In the genomic region with DNA sequence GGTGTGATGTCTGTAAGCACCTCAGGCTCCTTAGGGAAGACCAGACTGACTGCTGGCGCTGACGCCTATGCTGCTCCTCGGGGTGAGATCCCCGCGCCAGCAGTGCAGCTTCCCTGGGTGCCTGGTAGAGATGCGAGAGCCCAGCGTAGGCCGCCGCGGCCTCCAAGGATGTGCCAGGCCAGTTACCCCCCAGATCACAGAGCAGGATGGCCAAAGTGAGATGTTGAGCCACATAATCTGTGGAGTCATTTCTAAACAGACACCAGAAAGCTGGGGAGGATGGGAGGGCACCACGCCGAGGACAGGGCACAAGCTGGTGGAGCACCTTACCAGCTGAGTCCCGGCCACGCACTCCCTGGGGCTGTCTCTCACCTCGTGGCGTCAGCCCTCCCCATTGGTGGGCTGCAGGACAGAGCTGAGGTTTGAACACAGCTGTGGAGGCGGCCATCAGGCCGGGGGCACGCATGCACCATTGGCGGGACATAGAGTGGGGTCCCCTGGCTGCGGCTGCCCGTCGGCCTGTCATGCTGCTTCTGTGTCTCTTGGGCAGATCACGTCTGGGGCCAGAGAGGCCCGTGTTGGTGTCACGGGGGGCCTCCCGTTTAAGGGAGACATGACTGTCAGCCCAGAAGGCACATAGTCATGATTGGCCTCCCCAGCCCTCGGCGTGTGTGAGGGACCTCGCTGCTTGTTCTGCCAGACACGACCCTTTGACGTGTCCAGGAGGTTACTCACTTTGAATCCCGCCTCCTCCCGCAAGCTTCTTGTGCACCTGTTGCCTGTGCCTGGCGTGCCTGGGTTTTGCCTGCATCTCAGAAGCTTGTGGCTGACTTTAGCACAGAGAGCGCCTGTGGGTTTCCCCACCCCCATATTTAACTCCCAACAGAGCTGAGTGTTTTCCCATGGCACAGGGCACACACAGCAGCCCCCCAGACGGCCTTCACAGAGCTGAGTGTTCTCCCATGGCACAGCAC, we compare ENCODE assay signal across 25 cellular contexts. TPM values are rescaled to one million over a fixed set of nuclear protein-coding genes. Genes with fewer than 3 reads are reported as not detected.
A peak's percentile ranks its signal among the peaks of the same experiment; 100 is the strongest.
DNase-seq lines count a peak whose midpoint lies in the region; ATAC-seq, FAIRE-seq and TF ChIP-seq lines count a peak whose summit lies in the region.
"Had no signal": no experiment of that assay in that cellular context is flagged by ENCODE, and none has a peak within 500 bp of the region (broad histone marks: within the 10 kb centered on the region; RNA-seq: fewer than 3 reads in every experiment).

No MANE protein-coding gene starts in this region.

- ATAC-seq in Right ventricle myocardium inferior (no peak), K562 (no peak)

- H3K79me2 ChIP-seq in K562 (ENCODE audit: control insufficient read depth, insufficient read depth, low read length), result peaks cover 17% of the 10 kb centered on the region

- H3K27ac ChIP-seq in left ventricle myocardium inferior (replicated peaks), result no peak overlapping the region
- no peak overlapping the region for H3K27ac ChIP-seq in K562 (ENCODE audit: extremely low read depth, low read depth, low read length)
- no peak overlapping the region for H3K27ac ChIP-seq in WERI-Rb-1
- no peak overlapping the region for H3K27ac ChIP-seq in endodermal cell (ENCODE audit: low read depth, low read length)
- H3K27ac ChIP-seq: BLaER1, GM23248, KMS-11, PC-9, SJSA1 had no signal

- DNase-seq in Right ventricle myocardium inferior (ENCODE audit: missing footprints) (peak; percentile 54), left ventricle myocardium inferior (no peak), K562 (ENCODE audit: extremely low read depth in 1 of 4, low spot score in 3 of 4) (no peak), nephron progenitor cell (no peak), WERI-Rb-1 (no peak), endodermal cell (no peak)
- DNase-seq in activated CD4-positive, alpha-beta T cell treated with anti-CD3 and anti-CD28 coated beads, Interleukin-2, amount 10 ng/mL, durations not matched to agents 24 days and 14 days, result no peak
- DNase-seq: CD4-positive, alpha-beta T cell; COR-L47; DMS53; GM23248; IMR-90; MM.1S; NCI-H2029; NCI-H446; NCI-H524 treated with DMSO at 0.1 percent for 48 hours; NCI-H82; NK-92 treated with Interleukin-12 subunit alpha and Interleukin-12 subunit beta, amount 100 ng/mL, for 24 hours; PC-9; Right ventricle myocardium superior had no signal

- WGBS in K562 (ENCODE audit: insufficient coverage, low coverage, missing lambda C conversion rate), result 95% methylated on average over 28 of the region's 37 CpGs
- WGBS in endodermal cell (ENCODE audit: insufficient coverage in 1 of 2, insufficient read length in 1 of 2), 2 experiments, result 94 to 95% methylated on average over 33 to 37 of the region's 37 CpGs

- H3K4me1 ChIP-seq in left ventricle myocardium inferior, result peaks cover 15% of the 10 kb centered on the region
- peaks cover 4 to 17% of the 10 kb centered on the region in 2 experiments; a peak in 2 of 5 replicates for H3K4me1 ChIP-seq in K562 (replicated peaks in 1 of 2; ENCODE audit: control insufficient read depth in 2 of 2, insufficient read depth in 2 of 2, low read length in 2 of 2)
- no peaks in the 10 kb centered on the region for H3K4me1 ChIP-seq in endodermal cell (ENCODE audit: control insufficient read depth, insufficient read depth, low read length)

- no peak overlapping the region for H3K4me3 ChIP-seq in left ventricle myocardium inferior
- no peak overlapping the region for H3K4me3 ChIP-seq in K562
- no peak overlapping the region for H3K4me3 ChIP-seq in WERI-Rb-1 (ENCODE audit: low read depth, low read length)
- no peak overlapping the region for H3K4me3 ChIP-seq in endodermal cell (ENCODE audit: low read length)
- H3K4me3 ChIP-seq: BLaER1, GM23248, HAP-1, PC-9, SJSA1 had no signal

- peaks cover 76% of the 10 kb centered on the region for H3K36me3 ChIP-seq in left ventricle myocardium inferior
- peaks cover 55% of the 10 kb centered on the region; the same call in 2 of the 3 replicates for H3K36me3 ChIP-seq in K562 (ENCODE audit: control insufficient read depth, insufficient read depth, low read length)
- H3K36me3 ChIP-seq in WERI-Rb-1, result peaks cover 41% of the 10 kb centered on the region
- peaks cover 17% of the 10 kb centered on the region for H3K36me3 ChIP-seq in endodermal cell (ENCODE audit: control insufficient read depth, insufficient read depth, low read length)

- no peak for FAIRE-seq in K562 (lab: Jason Lieb, UNC)
- FAIRE-seq: G401.6 had no signal

- H3K27me3 Mint-ChIP-seq in nephron progenitor cell (ENCODE audit: low read depth, poor library complexity), result no peaks in the 10 kb centered on the region
- H3K27me3 Mint-ChIP-seq in activated CD4-positive, alpha-beta T cell treated with anti-CD3 and anti-CD28 coated beads, Interleukin-2, amount 10 ng/mL, durations not matched to agents 24 days and 14 days, result no peaks in the 10 kb centered on the region
- H3K27me3 Mint-ChIP-seq in endodermal cell (ENCODE audit: insufficient read depth), result no peaks in the 10 kb centered on the region
- H3K27me3 Mint-ChIP-seq: CD4-positive, alpha-beta T cell had no signal

- H3K9me1 ChIP-seq in K562 (ENCODE audit: control insufficient read depth, insufficient read depth, low read length), result no peaks in the 10 kb centered on the region

- no peak overlapping the region for H2AFZ ChIP-seq in K562 (ENCODE audit: low read depth, low read length)
- H2AFZ ChIP-seq: GM23248, PC-9 had no signal

- H3K36me3 Mint-ChIP-seq in nephron progenitor cell (ENCODE audit: low read depth) (peaks cover 21% of the 10 kb centered on the region), endodermal cell (ENCODE audit: low read depth) (peaks cover 33% of the 10 kb centered on the region)
- peaks cover 26% of the 10 kb centered on the region for H3K36me3 Mint-ChIP-seq in activated CD4-positive, alpha-beta T cell treated with anti-CD3 and anti-CD28 coated beads, Interleukin-2, amount 10 ng/mL, durations not matched to agents 24 days and 14 days (ENCODE audit: low read depth)

- TF ChIP-seq CTCF in left ventricle myocardium inferior (IDR thresholded peaks at IDR 0.05; ENCODE audit: borderline replicate concordance) (no peak), K562 (IDR thresholded peaks at IDR 0.05 in 2 of 3, conservative IDR thresholded peaks at IDR 0.05 in 1 of 3; ENCODE audit: insufficient read depth in 2 of 3, low read depth in 1 of 3, low read length in 3 of 3) (no peak), nephron progenitor cell (IDR thresholded peaks at IDR 0.05) (no peak), WERI-Rb-1 (IDR thresholded peaks at IDR 0.05; ENCODE audit: low read depth, low read length) (no peak), endodermal cell (conservative IDR thresholded peaks at IDR 0.05) (no peak)

- H3K27me3 ChIP-seq in left ventricle myocardium inferior (ENCODE audit: low read depth) (no peaks in the 10 kb centered on the region), K562 (ENCODE audit: control insufficient read depth in 2 of 2, insufficient read depth in 2 of 2, low read length in 2 of 2) (no peaks in the 10 kb centered on the region), WERI-Rb-1 (ENCODE audit: insufficient read depth, low read depth, severe bottlenecking) (no peaks in the 10 kb centered on the region), endodermal cell (ENCODE audit: control insufficient read depth, insufficient read depth, low read length, poor library complexity, severe bottlenecking) (no peaks in the 10 kb centered on the region)
- H3K27me3 ChIP-seq: BLaER1, SJSA1 had no signal

- no peaks in the 10 kb centered on the region for H3K9me3 ChIP-seq in left ventricle myocardium inferior (replicated peaks)
- H3K9me3 ChIP-seq in K562 (replicated peaks; ENCODE audit: control insufficient read depth, insufficient read depth, low read depth, low read length), result no peaks in the 10 kb centered on the region
- H3K9me3 ChIP-seq in WERI-Rb-1 (ENCODE audit: severe bottlenecking), result no peaks in the 10 kb centered on the region
- no peaks in the 10 kb centered on the region for H3K9me3 ChIP-seq in endodermal cell (ENCODE audit: control insufficient read depth, low read length)
- H3K9me3 ChIP-seq: HAP-1, SJSA1 had no signal

- in situ Hi-C loops in K562 (cut with MboI), result no loop called here

- no peak for TF ChIP-seq RAD21 in K562 (CRISPR knock-in tag; conservative IDR thresholded peaks at IDR 0.05 in 1 of 2, IDR thresholded peaks at IDR 0.05 in 1 of 2)

- TF ChIP-seq POLR2A in K562 (conservative IDR thresholded peaks at IDR 0.05), result no peak

- H3K27ac Mint-ChIP-seq in nephron progenitor cell (peak overlapping the region; percentile 38), endodermal cell (no peak overlapping the region)
- no peak overlapping the region for H3K27ac Mint-ChIP-seq in activated CD4-positive, alpha-beta T cell treated with anti-CD3 and anti-CD28 coated beads, Interleukin-2, amount 10 ng/mL, durations not matched to agents 24 days and 14 days
- H3K27ac Mint-ChIP-seq: CD4-positive, alpha-beta T cell had no signal

- H3K4me3 Mint-ChIP-seq in nephron progenitor cell (no peak overlapping the region), endodermal cell (no peak overlapping the region)
- no peak overlapping the region for H3K4me3 Mint-ChIP-seq in activated CD4-positive, alpha-beta T cell treated with anti-CD3 and anti-CD28 coated beads, Interleukin-2, amount 10 ng/mL, durations not matched to agents 24 days and 14 days
- H3K4me3 Mint-ChIP-seq: CD4-positive, alpha-beta T cell had no signal

- no peak for TF ChIP-seq EP300 in K562 (IDR thresholded peaks at IDR 0.05; ENCODE audit: low read length)

- CTCF ChIA-PET in K562 (lab: Yijun Ruan, JAX; ENCODE audit: low intra/inter-chr PET ratio), result no interaction called here

- peak overlapping the region in 1 of 2 experiments; percentile 68; a peak in 2 of 4 replicates for H3K9ac ChIP-seq in K562 (ENCODE audit: insufficient read depth in 1 of 2, low read depth in 2 of 2, low read length in 2 of 2)
- no peak overlapping the region for H3K9ac ChIP-seq in endodermal cell (ENCODE audit: extremely low read depth, low read length, poor library complexity, severe bottlenecking)
- H3K9ac ChIP-seq: BLaER1, GM23248, KMS-11 had no signal

- no peaks in the 10 kb centered on the region; the same call in 1 of the 2 replicates for H4K20me1 ChIP-seq in K562 (replicated peaks; ENCODE audit: control insufficient read depth, insufficient read depth, low read length)

- POLR2A ChIA-PET in K562 (lab: Yijun Ruan, JAX), result interaction anchor here (0.6 kb wide), 1 partner anchor 74 kb away, joined by 3 read pairs; no protein-coding TSS in a partner anchor

- H3K9me3 Mint-ChIP-seq in nephron progenitor cell (no peaks in the 10 kb centered on the region), endodermal cell (no peaks in the 10 kb centered on the region)
- no peaks in the 10 kb centered on the region for H3K9me3 Mint-ChIP-seq in activated CD4-positive, alpha-beta T cell treated with anti-CD3 and anti-CD28 coated beads, Interleukin-2, amount 10 ng/mL, durations not matched to agents 24 days and 14 days
- H3K9me3 Mint-ChIP-seq: CD4-positive, alpha-beta T cell had no signal

- H3K4me1 Mint-ChIP-seq in nephron progenitor cell, result no peaks in the 10 kb centered on the region
- H3K4me1 Mint-ChIP-seq in activated CD4-positive, alpha-beta T cell treated with anti-CD3 and anti-CD28 coated beads, Interleukin-2, amount 10 ng/mL, durations not matched to agents 24 days and 14 days, result peaks cover 8% of the 10 kb centered on the region
- H3K4me1 Mint-ChIP-seq in endodermal cell, result no peaks in the 10 kb centered on the region

- no TSS peak for BruUV-seq in K562 (replicated peaks; lab: Mats Ljungman, UMichigan)

- H3K4me2 ChIP-seq in K562 (ENCODE audit: insufficient read depth, low read length), result no peak overlapping the region
- H3K4me2 ChIP-seq: BLaER1, KMS-11, PC-9 had no signal

- intact Hi-C loops in Right ventricle myocardium inferior (cut with DNase I), result no loop called here
- intact Hi-C loops in left ventricle myocardium inferior (cut with micrococcal nuclease), result no loop called here
- intact Hi-C loops in K562 (cut with micrococcal nuclease), result no loop called here
- intact Hi-C loops in activated CD4-positive, alpha-beta T cell treated with anti-CD3 and anti-CD28 coated beads, Interleukin-2, amount 10 ng/mL, durations not matched to agents 24 days and 14 days (cut with micrococcal nuclease), result no loop called here

RNA-seq across cellular contexts. Expression of a gene that starts 21.9 kb away (rescaled TPM):
- total RNA-seq in Right ventricle myocardium inferior, result 66.4 TPM
- total RNA-seq in left ventricle myocardium inferior, result 56.0 TPM
- total RNA-seq in K562 (2011; cell fraction: chromatin; rRNA removed; ENCODE audit: low replicate concordance), result 161 and 386 TPM in 2 replicates
- 222 and 236 TPM in 2 replicates for total RNA-seq in K562 (2011; cell fraction: nucleolus; rRNA removed)
- total RNA-seq in K562 (2011; cell fraction: nucleoplasm; rRNA removed), result 131 and 140 TPM in 2 replicates
- total RNA-seq in K562 (2014; rRNA removed), result 28.9 and 37.1 TPM in 2 replicates
- total RNA-seq in K562 (2014; rRNA removed; fragmentation: Illumina TruSeq; extraction: Trizol), result 4.6 and 7.1 TPM in 2 replicates
- total RNA-seq in K562 (2015; rRNA removed; fragmentation: Illumina TruSeq; extraction: Trizol), result 18.6 and 19.6 TPM in 2 replicates
- 43.7 and 54.8 TPM in 2 replicates for total RNA-seq in K562 (2021)
- 16.7 and 24.4 TPM in 2 replicates for polyA plus RNA-seq in K562 (2011; rRNA removed)
- polyA plus RNA-seq in K562 (2011; cell fraction: cytosol; rRNA removed), result 10.9 and 17.7 TPM in 2 replicates
- 204 and 313 TPM in 2 replicates for polyA plus RNA-seq in K562 (2011; cell fraction: nucleus; rRNA removed)
- 41.6 and 50.3 TPM in 2 replicates for polyA plus RNA-seq in K562 (2012)
- 16.7 and 26.0 TPM in 2 replicates for polyA plus RNA-seq in K562 (2014; fragmentation: Illumina TruSeq; extraction: Trizol)
- polyA plus RNA-seq in K562 (2014; fragmentation: Nextera tagmentation; extraction: Ambion mirVana), result under 1 TPM; 0.17 to 0.21 TPM
- 58.7 and 70.8 TPM in 2 replicates for polyA plus RNA-seq in K562 (2014; rRNA removed)
- polyA minus RNA-seq in K562 (2011; rRNA and poly(A)+ RNA removed), result 11.8 and 17.2 TPM in 2 replicates
- polyA minus RNA-seq in K562 (2011; cell fraction: cytosol; rRNA and poly(A)+ RNA removed), result 7.3 and 8.9 TPM in 2 replicates
- 78.5 and 87.3 TPM in 2 replicates for polyA minus RNA-seq in K562 (2011; cell fraction: nucleus; rRNA and poly(A)+ RNA removed)
- total RNA-seq in activated CD4-positive, alpha-beta T cell treated with anti-CD3 and anti-CD28 coated beads, Interleukin-2, amount 10 ng/mL, durations not matched to agents 24 days and 14 days, result 78.2 and 80.2 TPM in 2 replicates
- total RNA-seq in endodermal cell, result 10 to 100 TPM; 76.0 to 84.0 TPM
- 72.9 TPM for polyA plus RNA-seq in endodermal cell (2013, experiment 1 of 2)
- 64.3 TPM for polyA plus RNA-seq in endodermal cell (2013, experiment 2 of 2)

RNA-seq across cellular contexts. Expression of a gene that starts 43.4 kb away (rescaled TPM):
- total RNA-seq in Right ventricle myocardium inferior (33.9 TPM), left ventricle myocardium inferior (37.0 TPM), K562 (2014; rRNA removed) (65.5 and 75.6 TPM in 2 replicates), K562 (2014; rRNA removed; fragmentation: Illumina TruSeq; extraction: Trizol) (0.32 and 1.1 TPM in 2 replicates), K562 (2015; rRNA removed; fragmentation: Illumina TruSeq; extraction: Trizol) (11.5 and 15.2 TPM in 2 replicates), K562 (2021) (57.9 and 66.6 TPM in 2 replicates), endodermal cell (10 to 100 TPM; 70.3 to 73.6 TPM)
- 4.5 and 43.9 TPM in 2 replicates for total RNA-seq in K562 (2011; cell fraction: chromatin; rRNA removed; ENCODE audit: low replicate concordance)
- total RNA-seq in K562 (2011; cell fraction: nucleolus; rRNA removed), result 90.4 and 94.7 TPM in 2 replicates
- total RNA-seq in K562 (2011; cell fraction: nucleoplasm; rRNA removed), result 25.3 and 29.3 TPM in 2 replicates
- polyA plus RNA-seq in K562 (2011; rRNA removed) (13.9 and 20.3 TPM in 2 replicates), K562 (2014; fragmentation: Illumina TruSeq; extraction: Trizol) (1.1 and 11.5 TPM in 2 replicates), K562 (2014; fragmentation: Nextera tagmentation; extraction: Ambion mirVana) (1 to 10 TPM in 1 of 2 experiments, under 1 TPM in 1; 0.68 to 4.2 TPM), K562 (2014; rRNA removed) (70.3 and 76.3 TPM in 2 replicates)
- 30.9 and 115 TPM in 2 replicates for polyA plus RNA-seq in K562 (2011; cell fraction: cytosol; rRNA removed)
- polyA plus RNA-seq in K562 (2011; cell fraction: nucleus; rRNA removed), result 128 and 208 TPM in 2 replicates
- polyA plus RNA-seq in K562 (2012), result 44.6 and 58.7 TPM in 2 replicates
- 0.96 and 1.3 TPM in 2 replicates for polyA minus RNA-seq in K562 (2011; rRNA and poly(A)+ RNA removed)
- 9.6 and 11.4 TPM in 2 replicates for polyA minus RNA-seq in K562 (2011; cell fraction: cytosol; rRNA and poly(A)+ RNA removed)
- 26.0 and 31.0 TPM in 2 replicates for polyA minus RNA-seq in K562 (2011; cell fraction: nucleus; rRNA and poly(A)+ RNA removed)
- 46.3 and 50.0 TPM in 2 replicates for total RNA-seq in activated CD4-positive, alpha-beta T cell treated with anti-CD3 and anti-CD28 coated beads, Interleukin-2, amount 10 ng/mL, durations not matched to agents 24 days and 14 days
- 34.7 TPM for polyA plus RNA-seq in endodermal cell (2013, experiment 1 of 2)
- 37.2 TPM for polyA plus RNA-seq in endodermal cell (2013, experiment 2 of 2)

RNA-seq across cellular contexts. Expression of a gene that starts 44.7 kb away (rescaled TPM):
- total RNA-seq in Right ventricle myocardium inferior, result 8.2 TPM
- total RNA-seq in left ventricle myocardium inferior, result 7.4 TPM
- 24.0 and 77.3 TPM in 2 replicates for total RNA-seq in K562 (2011; cell fraction: chromatin; rRNA removed; ENCODE audit: low replicate concordance)
- 56.5 and 58.8 TPM in 2 replicates for total RNA-seq in K562 (2011; cell fraction: nucleolus; rRNA removed)
- 26.8 and 26.9 TPM in 2 replicates for total RNA-seq in K562 (2011; cell fraction: nucleoplasm; rRNA removed)
- 10.6 and 14.7 TPM in 2 replicates for total RNA-seq in K562 (2014; rRNA removed)
- 1.1 and 1.6 TPM in 2 replicates for total RNA-seq in K562 (2014; rRNA removed; fragmentation: Illumina TruSeq; extraction: Trizol)
- 5.4 and 6.9 TPM in 2 replicates for total RNA-seq in K562 (2015; rRNA removed; fragmentation: Illumina TruSeq; extraction: Trizol)
- 19.9 and 20.5 TPM in 2 replicates for total RNA-seq in K562 (2021)
- polyA plus RNA-seq in K562 (2011; rRNA removed), result 3.3 and 6.2 TPM in 2 replicates
- polyA plus RNA-seq in K562 (2011; cell fraction: cytosol; rRNA removed), result 3.2 and 8.1 TPM in 2 replicates
- polyA plus RNA-seq in K562 (2011; cell fraction: nucleus; rRNA removed), result 46.3 and 81.6 TPM in 2 replicates
- 7.6 and 8.4 TPM in 2 replicates for polyA plus RNA-seq in K562 (2012)
- 3.5 and 5.3 TPM in 2 replicates for polyA plus RNA-seq in K562 (2014; fragmentation: Illumina TruSeq; extraction: Trizol)
- polyA plus RNA-seq in K562 (2014; fragmentation: Nextera tagmentation; extraction: Ambion mirVana), result under 1 TPM; 0.35 to 0.42 TPM
- 17.3 and 19.8 TPM in 2 replicates for polyA plus RNA-seq in K562 (2014; rRNA removed)
- polyA minus RNA-seq in K562 (2011; rRNA and poly(A)+ RNA removed), result 1.7 and 2.1 TPM in 2 replicates
- polyA minus RNA-seq in K562 (2011; cell fraction: cytosol; rRNA and poly(A)+ RNA removed), result 4.7 and 5.0 TPM in 2 replicates
- 20.8 and 22.9 TPM in 2 replicates for polyA minus RNA-seq in K562 (2011; cell fraction: nucleus; rRNA and poly(A)+ RNA removed)
- 28.2 and 30.0 TPM in 2 replicates for total RNA-seq in activated CD4-positive, alpha-beta T cell treated with anti-CD3 and anti-CD28 coated beads, Interleukin-2, amount 10 ng/mL, durations not matched to agents 24 days and 14 days
- 10 to 100 TPM; 34.3 to 64.3 TPM for total RNA-seq in endodermal cell
- 10.6 TPM for polyA plus RNA-seq in endodermal cell (2013, experiment 1 of 2)
- 8.8 TPM for polyA plus RNA-seq in endodermal cell (2013, experiment 2 of 2)

RNA-seq across cellular contexts. Expression of a gene that starts 45.0 kb away (rescaled TPM):
- 80.8 TPM for total RNA-seq in Right ventricle myocardium inferior
- total RNA-seq in left ventricle myocardium inferior, result 78.0 TPM
- 21.2 and 69.4 TPM in 2 replicates for total RNA-seq in K562 (2011; cell fraction: chromatin; rRNA removed; ENCODE audit: low replicate concordance)
- 82.5 and 101 TPM in 2 replicates for total RNA-seq in K562 (2011; cell fraction: nucleolus; rRNA removed)
- 42.6 and 57.2 TPM in 2 replicates for total RNA-seq in K562 (2011; cell fraction: nucleoplasm; rRNA removed)
- 334 and 370 TPM in 2 replicates for total RNA-seq in K562 (2014; rRNA removed)
- total RNA-seq in K562 (2014; rRNA removed; fragmentation: Illumina TruSeq; extraction: Trizol), result 70.9 and 92.7 TPM in 2 replicates
- 188 and 213 TPM in 2 replicates for total RNA-seq in K562 (2015; rRNA removed; fragmentation: Illumina TruSeq; extraction: Trizol)
- total RNA-seq in K562 (2021), result 230 and 244 TPM in 2 replicates
- 92.8 and 97.8 TPM in 2 replicates for polyA plus RNA-seq in K562 (2011; rRNA removed)
- polyA plus RNA-seq in K562 (2011; cell fraction: cytosol; rRNA removed), result 104 and 232 TPM in 2 replicates
- 111 and 142 TPM in 2 replicates for polyA plus RNA-seq in K562 (2011; cell fraction: nucleus; rRNA removed)
- 116 and 130 TPM in 2 replicates for polyA plus RNA-seq in K562 (2012)
- 70.4 and 139 TPM in 2 replicates for polyA plus RNA-seq in K562 (2014; fragmentation: Illumina TruSeq; extraction: Trizol)
- polyA plus RNA-seq in K562 (2014; fragmentation: Nextera tagmentation; extraction: Ambion mirVana), result 10 to 100 TPM in 1 of 2 experiments, 1 to 10 TPM in 1; 5.2 to 10.9 TPM
- 252 and 261 TPM in 2 replicates for polyA plus RNA-seq in K562 (2014; rRNA removed)
- 34.1 and 34.5 TPM in 2 replicates for polyA minus RNA-seq in K562 (2011; rRNA and poly(A)+ RNA removed)
- polyA minus RNA-seq in K562 (2011; cell fraction: cytosol; rRNA and poly(A)+ RNA removed), result 54.0 and 82.0 TPM in 2 replicates
- 29.9 and 37.0 TPM in 2 replicates for polyA minus RNA-seq in K562 (2011; cell fraction: nucleus; rRNA and poly(A)+ RNA removed)
- total RNA-seq in activated CD4-positive, alpha-beta T cell treated with anti-CD3 and anti-CD28 coated beads, Interleukin-2, amount 10 ng/mL, durations not matched to agents 24 days and 14 days, result 201 and 207 TPM in 2 replicates
- total RNA-seq in endodermal cell, result 100 to 1,000 TPM; 137 to 164 TPM
- 89.8 TPM for polyA plus RNA-seq in endodermal cell (2013, experiment 1 of 2)
- 83.0 TPM for polyA plus RNA-seq in endodermal cell (2013, experiment 2 of 2)

RNA-seq across cellular contexts. Expression of a gene that starts 49.9 kb away (rescaled TPM):
- total RNA-seq in Right ventricle myocardium inferior, result 41.5 TPM
- total RNA-seq in left ventricle myocardium inferior, result 30.6 TPM
- 93.6 and 97.5 TPM in 2 replicates for total RNA-seq in K562 (2011; cell fraction: chromatin; rRNA removed; ENCODE audit: low replicate concordance)
- 70.0 and 73.9 TPM in 2 replicates for total RNA-seq in K562 (2011; cell fraction: nucleolus; rRNA removed)
- 92.1 and 109 TPM in 2 replicates for total RNA-seq in K562 (2011; cell fraction: nucleoplasm; rRNA removed)
- 89.2 and 116 TPM in 2 replicates for total RNA-seq in K562 (2014; rRNA removed)
- 83.5 and 92.6 TPM in 2 replicates for total RNA-seq in K562 (2014; rRNA removed; fragmentation: Illumina TruSeq; extraction: Trizol)
- total RNA-seq in K562 (2015; rRNA removed; fragmentation: Illumina TruSeq; extraction: Trizol), result 80.2 and 88.6 TPM in 2 replicates
- 121 and 133 TPM in 2 replicates for total RNA-seq in K562 (2021)
- polyA plus RNA-seq in K562 (2011; rRNA removed), result 106 and 112 TPM in 2 replicates
- polyA plus RNA-seq in K562 (2011; cell fraction: cytosol; rRNA removed), result 57.8 and 66.9 TPM in 2 replicates
- 68.5 and 76.2 TPM in 2 replicates for polyA plus RNA-seq in K562 (2011; cell fraction: nucleus; rRNA removed)
- 74.8 and 115 TPM in 2 replicates for polyA plus RNA-seq in K562 (2012)
- 133 and 134 TPM in 2 replicates for polyA plus RNA-seq in K562 (2014; fragmentation: Illumina TruSeq; extraction: Trizol)
- 10 to 100 TPM; 25.5 TPM for polyA plus RNA-seq in K562 (2014; fragmentation: Nextera tagmentation; extraction: Ambion mirVana)
- polyA plus RNA-seq in K562 (2014; rRNA removed), result 108 and 117 TPM in 2 replicates
- 67.8 and 69.9 TPM in 2 replicates for polyA minus RNA-seq in K562 (2011; rRNA and poly(A)+ RNA removed)
- 42.4 and 45.0 TPM in 2 replicates for polyA minus RNA-seq in K562 (2011; cell fraction: cytosol; rRNA and poly(A)+ RNA removed)
- 19.5 and 31.4 TPM in 2 replicates for polyA minus RNA-seq in K562 (2011; cell fraction: nucleus; rRNA and poly(A)+ RNA removed)
- total RNA-seq in activated CD4-positive, alpha-beta T cell treated with anti-CD3 and anti-CD28 coated beads, Interleukin-2, amount 10 ng/mL, durations not matched to agents 24 days and 14 days, result 119 and 120 TPM in 2 replicates
- total RNA-seq in endodermal cell, result 100 to 1,000 TPM; 161 to 168 TPM
- 154 TPM for polyA plus RNA-seq in endodermal cell (2013, experiment 1 of 2)
- 159 TPM for polyA plus RNA-seq in endodermal cell (2013, experiment 2 of 2)
